In the genomic region with DNA sequence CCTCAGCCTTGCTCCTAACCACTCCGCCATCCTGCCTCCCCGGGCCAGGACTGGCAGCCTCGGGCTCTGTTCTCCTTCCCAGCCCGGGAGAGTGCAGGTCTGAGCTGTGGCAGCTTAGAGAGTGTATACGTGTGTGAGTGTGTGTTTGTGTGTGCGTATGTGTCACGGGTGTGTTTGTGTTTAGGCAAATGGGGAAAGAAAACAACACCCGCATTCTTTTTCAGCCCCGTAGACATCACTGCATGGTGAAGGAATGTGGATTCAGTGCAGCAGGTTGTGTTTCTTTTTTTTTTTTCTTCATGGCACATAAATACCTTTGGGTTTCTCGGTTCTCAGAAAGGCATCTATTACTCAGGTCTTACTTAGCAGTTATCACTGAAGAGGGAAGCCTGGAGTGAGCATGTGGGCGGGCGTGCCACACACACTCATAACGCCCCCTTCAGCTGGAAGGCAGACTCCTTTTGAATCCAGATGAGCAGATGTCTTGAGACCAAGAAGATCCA, we compare ENCODE assay signal across 1 cellular context.
TF ChIP-seq lines count a peak whose summit lies in the region.

No MANE protein-coding gene starts in this region.

TF ChIP-seq in HCT116, 20 proteins besides CTCF, POLR2A, EP300 and RAD21 (continued from another document):
- TF ChIP-seq, protein P1, sequence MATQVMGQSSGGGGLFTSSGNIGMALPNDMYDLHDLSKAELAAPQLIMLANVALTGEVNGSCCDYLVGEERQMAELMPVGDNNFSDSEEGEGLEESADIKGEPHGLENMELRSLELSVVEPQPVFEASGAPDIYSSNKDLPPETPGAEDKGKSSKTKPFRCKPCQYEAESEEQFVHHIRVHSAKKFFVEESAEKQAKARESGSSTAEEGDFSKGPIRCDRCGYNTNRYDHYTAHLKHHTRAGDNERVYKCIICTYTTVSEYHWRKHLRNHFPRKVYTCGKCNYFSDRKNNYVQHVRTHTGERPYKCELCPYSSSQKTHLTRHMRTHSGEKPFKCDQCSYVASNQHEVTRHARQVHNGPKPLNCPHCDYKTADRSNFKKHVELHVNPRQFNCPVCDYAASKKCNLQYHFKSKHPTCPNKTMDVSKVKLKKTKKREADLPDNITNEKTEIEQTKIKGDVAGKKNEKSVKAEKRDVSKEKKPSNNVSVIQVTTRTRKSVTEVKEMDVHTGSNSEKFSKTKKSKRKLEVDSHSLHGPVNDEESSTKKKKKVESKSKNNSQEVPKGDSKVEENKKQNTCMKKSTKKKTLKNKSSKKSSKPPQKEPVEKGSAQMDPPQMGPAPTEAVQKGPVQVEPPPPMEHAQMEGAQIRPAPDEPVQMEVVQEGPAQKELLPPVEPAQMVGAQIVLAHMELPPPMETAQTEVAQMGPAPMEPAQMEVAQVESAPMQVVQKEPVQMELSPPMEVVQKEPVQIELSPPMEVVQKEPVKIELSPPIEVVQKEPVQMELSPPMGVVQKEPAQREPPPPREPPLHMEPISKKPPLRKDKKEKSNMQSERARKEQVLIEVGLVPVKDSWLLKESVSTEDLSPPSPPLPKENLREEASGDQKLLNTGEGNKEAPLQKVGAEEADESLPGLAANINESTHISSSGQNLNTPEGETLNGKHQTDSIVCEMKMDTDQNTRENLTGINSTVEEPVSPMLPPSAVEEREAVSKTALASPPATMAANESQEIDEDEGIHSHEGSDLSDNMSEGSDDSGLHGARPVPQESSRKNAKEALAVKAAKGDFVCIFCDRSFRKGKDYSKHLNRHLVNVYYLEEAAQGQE (IDR thresholded peaks at IDR 0.05; ENCODE audit: low read depth): no peak
- TF ChIP-seq ZNF274 (IDR thresholded peaks at IDR 0.05; ENCODE audit: low read depth, low read length) (no peak), SP1 (IDR thresholded peaks at IDR 0.05; ENCODE audit: low read depth) (no peak)
